ENCODE assay signal across 1 cellular context in the genomic region with DNA sequence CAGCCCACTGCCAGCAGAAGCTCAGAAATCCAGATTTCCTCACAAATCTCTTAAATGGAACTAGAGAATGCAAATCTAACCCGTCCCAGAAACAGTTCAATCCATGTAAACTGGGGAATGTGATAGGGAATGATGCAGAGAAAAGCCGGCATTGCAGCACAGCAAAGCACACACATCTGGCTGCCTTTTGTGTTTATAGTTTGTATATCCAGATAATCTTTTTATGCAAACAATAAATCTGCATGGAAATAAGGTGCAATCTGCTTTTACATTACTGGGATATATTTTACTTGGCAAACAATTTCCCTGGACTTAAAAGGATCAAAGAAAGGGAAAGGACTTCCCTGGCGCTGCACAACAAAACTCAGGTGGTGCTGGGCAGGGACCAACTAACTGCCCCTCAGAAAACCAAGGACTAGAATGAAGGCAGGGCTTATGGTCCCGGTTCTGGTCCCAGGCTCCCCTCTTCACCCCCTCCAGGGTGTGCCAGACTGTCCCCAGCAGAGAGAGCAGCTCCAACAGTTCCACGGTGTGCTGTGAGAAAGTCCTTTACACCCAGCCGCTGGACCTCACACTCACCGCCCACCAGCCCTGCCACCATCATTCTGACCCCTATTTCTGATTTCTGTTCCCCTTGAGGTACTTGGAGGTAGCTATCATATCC.
TF ChIP-seq lines count a peak whose summit lies in the region.

No MANE protein-coding gene starts in this region.

TF ChIP-seq in H1, 55 proteins besides CTCF, POLR2A, EP300 and RAD21:
- no peak for TF ChIP-seq TEAD4 (IDR thresholded peaks at IDR 0.05; ENCODE audit: low read depth, low read length)
- TF ChIP-seq SRF (IDR thresholded peaks at IDR 0.05; ENCODE audit: low read depth, low read length): no peak
- TF ChIP-seq SUZ12 (IDR thresholded peaks at IDR 0.05; ENCODE audit: low read length): 0 out of 2 replicates have a peak, but pooled peaks have one; percentile 27
